8 cellular contexts compared by ENCODE assay signal in the genomic region with DNA sequence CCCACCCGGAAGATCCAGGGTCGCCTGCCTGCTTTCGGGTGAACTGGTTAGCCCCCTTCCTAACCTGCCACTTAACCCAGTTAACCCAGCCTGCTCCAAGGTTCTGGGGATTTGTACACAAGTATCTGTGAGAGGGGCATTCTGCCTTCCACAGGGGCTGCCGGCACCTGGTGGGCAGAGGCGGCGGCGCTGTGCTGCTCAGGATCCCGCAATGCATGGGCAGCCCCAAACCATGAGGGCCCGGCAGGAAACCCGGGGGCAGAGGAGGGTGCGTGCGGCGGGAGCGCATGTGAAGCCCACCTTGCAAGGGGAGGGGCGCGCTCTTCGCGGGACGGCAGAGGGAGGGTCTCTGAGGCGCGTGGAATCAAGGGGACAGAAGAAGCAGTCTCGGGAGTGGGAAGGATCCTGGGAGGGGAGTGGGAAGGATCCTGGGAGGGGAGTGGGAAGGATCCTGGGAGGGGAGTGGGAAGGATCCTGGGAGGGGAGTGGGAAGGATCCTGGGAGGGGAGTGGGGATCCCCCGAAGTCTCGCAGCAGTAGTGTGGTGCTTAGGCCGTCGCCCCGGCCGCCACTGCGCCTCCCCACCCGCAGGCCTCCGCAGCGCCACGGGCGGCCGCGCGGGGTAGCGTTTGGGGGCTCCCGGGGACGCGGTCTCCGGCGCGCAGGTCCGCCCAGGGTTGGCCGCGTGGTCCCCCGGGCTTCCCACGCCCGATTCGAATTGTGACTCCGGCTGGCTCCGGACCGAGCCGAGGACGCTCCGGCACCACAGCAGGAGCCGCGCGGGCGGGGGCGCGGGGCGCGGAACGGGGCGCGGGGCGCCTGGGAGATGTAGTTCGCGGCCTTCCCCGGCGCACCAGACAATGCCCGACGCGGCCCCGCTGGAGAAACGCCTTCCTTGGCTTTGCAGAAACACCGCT. TPM values are rescaled to one million over a fixed set of nuclear protein-coding genes. Genes with fewer than 3 reads are reported as not detected.
DNase-seq lines count a peak whose midpoint lies in the region; ATAC-seq and TF ChIP-seq lines count a peak whose summit lies in the region.

No MANE protein-coding gene starts in this region.

- DNase-seq in ELR (ENCODE audit: low read depth), result peak; percentile 67
- DNase-seq in NCI-H510A (lab: John Stamatoyannopoulos, UW), result peak; percentile 78
- peak; percentile 41 for DNase-seq in activated T-cell treated with anti-CD3 and anti-CD28 coated beads for 1 hour (ENCODE audit: low read depth)
- DNase-seq in erythroblast (lab: John Stamatoyannopoulos, UW), result peak; percentile 82
- peak; percentile 64 to 68 for DNase-seq in stimulated activated CD8-positive, alpha-beta memory T cell treated with anti-CD3 and anti-CD28 coated beads, Interleukin-15, amount 100 ng/mL, for 48 hours (ENCODE audit: low read depth in 2 of 2)
- no peak for DNase-seq in NCI-H446 (lab: John Stamatoyannopoulos, UW)

- H3K9me3 ChIP-seq in mononuclear cell (ENCODE audit: low read depth, low read length), result no peaks in the 10 kb centered on the region

- TF ChIP-seq POLR2A in erythroblast (IDR thresholded peaks at IDR 0.05; ENCODE audit: low read length), result no peak

- H3K4me3 ChIP-seq in mononuclear cell (ENCODE audit: low read length), result peak overlapping the region; percentile 33

- H3K27me3 ChIP-seq in mononuclear cell (ENCODE audit: insufficient read depth, low read length), result peaks cover 25% of the 10 kb centered on the region

- peaks cover 34% of the 10 kb centered on the region for H3K4me1 ChIP-seq in mononuclear cell (ENCODE audit: insufficient read depth, low read length)

- peak; percentile 62 for ATAC-seq in HG02798 (IDR thresholded peaks at IDR 0.05; ENCODE audit: poor library complexity, unreplicated experiment)

RNA-seq across cellular contexts. Expression of a gene that starts 4.9 kb away (rescaled TPM):
- total RNA-seq in mononuclear cell, result 33.9 TPM

RNA-seq across cellular contexts. Expression of a gene that starts 16.4 kb away (rescaled TPM):
- 0.10 TPM for total RNA-seq in mononuclear cell

RNA-seq across cellular contexts. Expression of a gene that starts 59.9 kb away (rescaled TPM):
- 10.8 TPM for total RNA-seq in mononuclear cell

Comparison
In these comparisons a context has a peak if more than half of its experiments do, and no peak if none do; other contexts are left out.
1. DNase-seq: peak in ELR (single experiment), NCI-H510A (single experiment), activated T-cell treated with anti-CD3 and anti-CD28 coated beads for 1 hour (single experiment), erythroblast (2 of 2) and stimulated activated CD8-positive, alpha-beta memory T cell treated with anti-CD3 and anti-CD28 coated beads, Interleukin-15, amount 100 ng/mL, for 48 hours (2 of 2); none in NCI-H446 (0 of 2).